Comparison of ENCODE assay signal across 11 cellular contexts in genomic region chr22:16783930-16784354, GRCh38. TPM values are rescaled to one million over a fixed set of nuclear protein-coding genes. Genes with fewer than 3 reads are reported as not detected.
A peak's percentile ranks its signal among the peaks of the same experiment; 100 is the strongest.
DNase-seq lines count a peak whose midpoint lies in the region; ATAC-seq and TF ChIP-seq lines count a peak whose summit lies in the region.
"Had no signal": no experiment of that assay in that cellular context is flagged by ENCODE, and none has a peak within 500 bp of the region (broad histone marks: within the 10 kb centered on the region; RNA-seq: fewer than 3 reads in every experiment).

No MANE protein-coding gene starts in this region.

- no peaks in the 10 kb centered on the region for H3K27me3 ChIP-seq in Loucy (ENCODE audit: insufficient read depth, low read length, poor library complexity, severe bottlenecking)

- TF ChIP-seq CTCF in natural killer cell (IDR thresholded peaks at IDR 0.05) (peak; percentile 12), Loucy (conservative IDR thresholded peaks at IDR 0.05; ENCODE audit: low read length) (peak; percentile 85), cardiac fibroblast (IDR thresholded peaks at IDR 0.05; ENCODE audit: low read depth, low read length) (peak; percentile 48)

- no peaks in the 10 kb centered on the region for H3K36me3 ChIP-seq in Loucy (ENCODE audit: insufficient read depth, low read length)

- H3K4me2 ChIP-seq in Loucy (ENCODE audit: low read depth, low read length, poor library complexity, severe bottlenecking) = no peak overlapping the region

- no peaks in the 10 kb centered on the region for H3K9me2 ChIP-seq in Loucy (replicated peaks; ENCODE audit: low read depth, low read length)

- no peaks in the 10 kb centered on the region for H3K36me3 Mint-ChIP-seq in natural killer cell
- no peaks in the 10 kb centered on the region for H3K36me3 Mint-ChIP-seq in natural killer cell treated with Interleukin-12 subunit alpha and Interleukin-12 subunit beta and Interleukin-15 and Interleukin-18, amount 100 ng/mL, for 72 hours

- no peaks in the 10 kb centered on the region for H3K9me3 ChIP-seq in Loucy (ENCODE audit: insufficient read depth, low read depth, low read length)

- peaks cover 0 to 2% of the 10 kb centered on the region in 2 donors for H3K27me3 Mint-ChIP-seq in natural killer cell (ENCODE audit: low read depth in 2 of 2)
- peaks cover 0 to 7% of the 10 kb centered on the region in 2 donors for H3K27me3 Mint-ChIP-seq in natural killer cell treated with Interleukin-12 subunit alpha and Interleukin-12 subunit beta and Interleukin-15 and Interleukin-18, amount 100 ng/mL, for 72 hours

- no peaks in the 10 kb centered on the region for H3K4me1 Mint-ChIP-seq in natural killer cell
- no peaks in the 10 kb centered on the region for H3K4me1 Mint-ChIP-seq in natural killer cell treated with Interleukin-12 subunit alpha and Interleukin-12 subunit beta and Interleukin-15 and Interleukin-18, amount 100 ng/mL, for 72 hours (ENCODE audit: low read depth in 2 of 2)

- H3F3A ChIP-seq in Loucy (ENCODE audit: low read depth) = 0 out of 2 replicates have a peak, but pooled peaks cover 2% of the 10 kb centered on the region

- no peaks in the 10 kb centered on the region for H3K9me3 Mint-ChIP-seq in natural killer cell
- no peaks in the 10 kb centered on the region for H3K9me3 Mint-ChIP-seq in natural killer cell treated with Interleukin-12 subunit alpha and Interleukin-12 subunit beta and Interleukin-15 and Interleukin-18, amount 100 ng/mL, for 72 hours

- peak overlapping the region; percentile 25; the same call in 1 of the 2 replicates for H2AFZ ChIP-seq in Loucy (ENCODE audit: low read length)

- no peaks in the 10 kb centered on the region for H4K20me1 ChIP-seq in Loucy (ENCODE audit: insufficient read depth, low read length, poor library complexity, severe bottlenecking)

- peaks cover 27% of the 10 kb centered on the region for H3K4me1 ChIP-seq in Loucy (ENCODE audit: insufficient read depth, low read length, poor library complexity, severe bottlenecking)

- no peaks in the 10 kb centered on the region for H3K79me2 ChIP-seq in Loucy (ENCODE audit: insufficient read depth, low read length)

- no peak overlapping the region for H3K4me3 Mint-ChIP-seq in natural killer cell
- no peak overlapping the region for H3K4me3 Mint-ChIP-seq in natural killer cell treated with Interleukin-12 subunit alpha and Interleukin-12 subunit beta and Interleukin-15 and Interleukin-18, amount 100 ng/mL, for 72 hours

- ATAC-seq in natural killer cell (no peak), HG02763 (IDR thresholded peaks at IDR 0.05; ENCODE audit: unreplicated experiment) (no peak), GM21447 (IDR thresholded peaks at IDR 0.05; ENCODE audit: unreplicated experiment) (no peak)
- ATAC-seq in natural killer cell treated with Interleukin-12 subunit alpha and Interleukin-12 subunit beta and Interleukin-15 and Interleukin-18, amount 100 ng/mL, for 72 hours = no peak

- H3K9ac ChIP-seq in Loucy (ENCODE audit: low read depth, low read length, poor library complexity, severe bottlenecking) = no peak overlapping the region

- no peak overlapping the region for H3K4me3 ChIP-seq in Loucy (ENCODE audit: low read length, poor library complexity, severe bottlenecking)
- no peak overlapping the region for H3K4me3 ChIP-seq in cardiac fibroblast (replicated peaks in 1 of 2; ENCODE audit: low read depth in 2 of 2, low read length in 2 of 2)

- H3K27ac Mint-ChIP-seq in natural killer cell = no peak overlapping the region
- H3K27ac Mint-ChIP-seq in natural killer cell treated with Interleukin-12 subunit alpha and Interleukin-12 subunit beta and Interleukin-15 and Interleukin-18, amount 100 ng/mL, for 72 hours = no peak overlapping the region

- DNase-seq in natural killer cell (no peak), cardiac fibroblast (ENCODE audit: low read depth in 2 of 2) (peak in 1 of 2 donors; percentile 3), NCI-H187 (lab: John Stamatoyannopoulos, UW) (no peak)
- DNase-seq in natural killer cell treated with Interleukin-12 subunit alpha and Interleukin-12 subunit beta and Interleukin-15 and Interleukin-18, amount 100 ng/mL, for 72 hours (ENCODE audit: low spot score) = no peak
- DNase-seq in activated CD4-positive, alpha-beta T cell treated with anti-CD3 and anti-CD28 coated beads for 4 hours = no peak
- DNase-seq: DMS79, mesenchymal stem cell had no signal

- intact Hi-C loops in natural killer cell (cut with micrococcal nuclease) = no loop called here

RNA-seq across cellular contexts. Expression of gene XKR3, which starts 41.3 kb away (rescaled TPM):
- total RNA-seq in natural killer cell = not detected
- total RNA-seq in natural killer cell treated with Interleukin-12 subunit alpha and Interleukin-12 subunit beta and Interleukin-15 and Interleukin-18, amount 100 ng/mL, for 72 hours = not detected
- total RNA-seq: endothelial cell of umbilical vein had no signal

Comparison
In these comparisons a context has a peak if more than half of its experiments do, and no peak if none do; other contexts are left out.
1. CTCF ChIP-seq: peak in every context shown above with its lines; median percentile 85 in Loucy; 48 in cardiac fibroblast; 12 in natural killer cell.